14 cellular contexts compared by ENCODE assay signal in genomic region chrX:44157858-44158257, GRCh38.
"Had no signal": no experiment of that assay in that cellular context is flagged by ENCODE, and none has a peak within 500 bp of the region (broad histone marks: within the 10 kb centered on the region; RNA-seq: fewer than 3 reads in every experiment).

No MANE protein-coding gene starts in this region.

- H3K4me1 ChIP-seq: body of pancreas, pancreas, testis had no signal

- H3K9me3 ChIP-seq: body of pancreas, pancreas, testis had no signal

- ATAC-seq: activated T-helper 17 cell treated with anti-CD3 and anti-CD28 coated beads, Interleukin-2, amount 50 U/mL, for 72 hours; body of pancreas; stimulated activated naive CD8-positive, alpha-beta T cell treated with anti-CD3 and anti-CD28 coated beads, Interleukin-15, Interleukin-2, amounts not matched to agents 100 U/mL and 50 U/mL, for 24 hours had no signal

- H3K4me3 ChIP-seq: body of pancreas, pancreas, testis had no signal

- H3K36me3 ChIP-seq: pancreas had no signal

- H3K27ac ChIP-seq: body of pancreas, pancreas, testis had no signal

- H3K27me3 ChIP-seq: body of pancreas, testis had no signal

- DNase-seq: activated CD4-positive, alpha-beta T cell treated with anti-CD3 and anti-CD28 coated beads, Interleukin-2, amount 10 ng/mL, durations not matched to agents 7 days and 5 days; activated CD4-positive, CD25-positive, alpha-beta regulatory T cell; activated CD8-positive, alpha-beta memory T cell treated with anti-CD3 and anti-CD28 coated beads for 24 hours; activated naive CD4-positive, alpha-beta T cell treated with anti-CD3 and anti-CD28 coated beads for 36 hours; body of pancreas; cerebellar nuclear complex; erythroblast; pancreas; stimulated activated CD4-positive, alpha-beta T cell treated with anti-CD3 and anti-CD28 coated beads, Interleukin-4, amount 100 ng/mL, for 1 hour; stimulated activated CD8-positive, alpha-beta memory T cell treated with anti-CD3 and anti-CD28 coated beads, Interleukin-4, amount 100 ng/mL, for 48 hours; stimulated activated naive CD8-positive, alpha-beta T cell treated with anti-CD3 and anti-CD28 coated beads, Interleukin-15, Interleukin-2, amounts not matched to agents 100 U/mL and 50 U/mL, for 24 hours; T-helper 2 cell; testis had no signal
